Comparison of ENCODE assay signal across 14 cellular contexts in genomic region chr7:94253696-94254095, GRCh38.
A peak's percentile ranks its signal among the peaks of the same experiment; 100 is the strongest.
DNase-seq lines count a peak whose midpoint lies in the region; ATAC-seq and TF ChIP-seq lines count a peak whose summit lies in the region.
"Had no signal": no experiment of that assay in that cellular context is flagged by ENCODE, and none has a peak within 500 bp of the region (broad histone marks: within the 10 kb centered on the region; RNA-seq: fewer than 3 reads in every experiment).

No MANE protein-coding gene starts in this region.

- no peaks in the 10 kb centered on the region for H3K36me3 Mint-ChIP-seq in activated CD4-positive, alpha-beta memory T cell treated with anti-CD3 and anti-CD28 coated beads, Interleukin-2, amount 10 ng/mL, durations not matched to agents 7 days and 5 days (ENCODE audit: low read depth)
- no peaks in the 10 kb centered on the region for H3K36me3 Mint-ChIP-seq in endothelial cell (ENCODE audit: low read depth, unreplicated experiment)
- H3K36me3 Mint-ChIP-seq: IgD-negative memory B cell had no signal

- H3K27me3 Mint-ChIP-seq in activated CD4-positive, alpha-beta memory T cell treated with anti-CD3 and anti-CD28 coated beads, Interleukin-2, amount 10 ng/mL, durations not matched to agents 7 days and 5 days, result no peaks in the 10 kb centered on the region
- H3K27me3 Mint-ChIP-seq in endothelial cell (ENCODE audit: unreplicated experiment), result no peaks in the 10 kb centered on the region
- H3K27me3 Mint-ChIP-seq: CD4-positive, alpha-beta T cell; IgD-negative memory B cell had no signal

- H3K4me3 ChIP-seq in fibroblast of villous mesenchyme (ENCODE audit: low read depth, low read length), result no peak overlapping the region
- H3K4me3 ChIP-seq: GM23248 had no signal

- no peak overlapping the region for H3K27ac Mint-ChIP-seq in activated CD4-positive, alpha-beta memory T cell treated with anti-CD3 and anti-CD28 coated beads, Interleukin-2, amount 10 ng/mL, durations not matched to agents 7 days and 5 days
- no peak overlapping the region for H3K27ac Mint-ChIP-seq in endothelial cell (ENCODE audit: unreplicated experiment)
- H3K27ac Mint-ChIP-seq: B cell; CD4-positive, alpha-beta T cell; IgD-negative memory B cell had no signal

- DNase-seq in fibroblast of villous mesenchyme (ENCODE audit: low read depth), result peak; percentile 85
- DNase-seq in activated CD4-positive, alpha-beta memory T cell treated with anti-CD3 and anti-CD28 coated beads, Interleukin-2, amount 10 ng/mL, durations not matched to agents 7 days and 5 days, result no peak
- no peak for DNase-seq in endothelial cell (ENCODE audit: low spot score)
- no peak for DNase-seq in activated CD8-positive, alpha-beta memory T cell treated with anti-CD3 and anti-CD28 coated beads, Interleukin-2, amount 50 U/mL, for 4 hours
- no peak for DNase-seq in SKM-1 (lab: John Stamatoyannopoulos, UW; ENCODE audit: unreplicated experiment)
- DNase-seq: C1 segment of cervical spinal cord; Calu3; CD4-positive, alpha-beta T cell; GM23248; H7 had no signal

- POLR2A ChIA-PET in activated CD4-positive, alpha-beta memory T cell treated with anti-CD3 and anti-CD28 coated beads, Interleukin-2, amount 10 ng/mL, durations not matched to agents 7 days and 5 days (lab: Charles Lee), result no interaction called here

- TF ChIP-seq CTCF in fibroblast of villous mesenchyme (IDR thresholded peaks at IDR 0.05; ENCODE audit: insufficient read depth, low read depth, low read length), result no peak
- TF ChIP-seq CTCF in endothelial cell (IDR thresholded peaks at IDR 0.05; ENCODE audit: unreplicated experiment), result no peak

- ATAC-seq in GM18867 (IDR thresholded peaks at IDR 0.05; ENCODE audit: unreplicated experiment), result peak; percentile 51
- ATAC-seq in HG02610 (IDR thresholded peaks at IDR 0.05; ENCODE audit: unreplicated experiment), result peak; percentile 45

- H3K9me3 Mint-ChIP-seq in activated CD4-positive, alpha-beta memory T cell treated with anti-CD3 and anti-CD28 coated beads, Interleukin-2, amount 10 ng/mL, durations not matched to agents 7 days and 5 days, result no peaks in the 10 kb centered on the region
- H3K9me3 Mint-ChIP-seq in endothelial cell (ENCODE audit: unreplicated experiment), result no peaks in the 10 kb centered on the region
- H3K9me3 Mint-ChIP-seq: CD4-positive, alpha-beta T cell had no signal

- H3K4me3 Mint-ChIP-seq in activated CD4-positive, alpha-beta memory T cell treated with anti-CD3 and anti-CD28 coated beads, Interleukin-2, amount 10 ng/mL, durations not matched to agents 7 days and 5 days, result no peak overlapping the region
- H3K4me3 Mint-ChIP-seq in endothelial cell (ENCODE audit: unreplicated experiment), result no peak overlapping the region
- H3K4me3 Mint-ChIP-seq: B cell; CD4-positive, alpha-beta T cell; IgD-negative memory B cell had no signal

- CTCF ChIA-PET in activated CD4-positive, alpha-beta memory T cell treated with anti-CD3 and anti-CD28 coated beads, Interleukin-2, amount 10 ng/mL, durations not matched to agents 7 days and 5 days (lab: Charles Lee), result no interaction called here

- no peaks in the 10 kb centered on the region for H3K4me1 Mint-ChIP-seq in activated CD4-positive, alpha-beta memory T cell treated with anti-CD3 and anti-CD28 coated beads, Interleukin-2, amount 10 ng/mL, durations not matched to agents 7 days and 5 days
- H3K4me1 Mint-ChIP-seq in endothelial cell (ENCODE audit: unreplicated experiment), result no peaks in the 10 kb centered on the region
- H3K4me1 Mint-ChIP-seq: B cell, IgD-negative memory B cell had no signal
